Comparison of ENCODE assay signal across 16 cellular contexts in the genomic region with DNA sequence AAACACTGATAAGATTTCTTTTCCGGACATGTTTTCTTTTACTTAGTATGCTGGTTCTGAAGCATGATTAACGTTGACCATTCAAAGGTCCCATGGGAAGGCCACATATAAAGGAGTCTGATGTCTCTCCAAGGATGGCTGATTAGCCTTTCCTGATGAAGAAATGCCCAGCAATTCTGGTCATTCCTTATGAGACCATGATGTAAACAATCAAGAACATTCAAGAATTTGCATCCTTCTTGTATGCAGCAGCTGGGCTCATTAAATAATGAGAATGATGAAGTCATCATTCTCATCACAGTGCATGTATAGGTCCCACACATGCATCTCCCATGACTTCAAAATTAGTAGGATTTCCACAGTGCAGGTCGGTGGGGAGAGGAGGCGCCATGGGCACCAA.
DNase-seq lines count a peak whose midpoint lies in the region; ATAC-seq and TF ChIP-seq lines count a peak whose summit lies in the region.
"Had no signal": no experiment of that assay in that cellular context is flagged by ENCODE, and none has a peak within 500 bp of the region (broad histone marks: within the 10 kb centered on the region; RNA-seq: fewer than 3 reads in every experiment).

No MANE protein-coding gene starts in this region.

- no peak for TF ChIP-seq POLR2A in spleen (IDR thresholded peaks at IDR 0.05)

- no peak for TF ChIP-seq CTCF in HEK293 (tag by site-specific recombination; IDR thresholded peaks at IDR 0.05)
- TF ChIP-seq CTCF in WTC11 (IDR thresholded peaks at IDR 0.05) = no peak
- no peak for TF ChIP-seq CTCF in fibroblast of villous mesenchyme (IDR thresholded peaks at IDR 0.05; ENCODE audit: insufficient read depth, low read depth, low read length)
- TF ChIP-seq CTCF in spleen (IDR thresholded peaks at IDR 0.05 in 8 of 11, conservative IDR thresholded peaks at IDR 0.05 in 3 of 11) = no peak

- H3K4me3 ChIP-seq in HEK293 (ENCODE audit: low read depth, low read length) (no peak overlapping the region), fibroblast of villous mesenchyme (ENCODE audit: low read depth, low read length) (no peak overlapping the region), spleen (no peak overlapping the region)
- H3K4me3 ChIP-seq: GM12878 had no signal

- peak overlapping the region; percentile 91 for H3K27ac Mint-ChIP-seq in WTC11
- H3K27ac Mint-ChIP-seq: CD4-positive, alpha-beta memory T cell had no signal

- CTCF ChIA-PET in HEK293 (lab: Yijun Ruan, JAX) = no interaction called here
- CTCF ChIA-PET in WTC11 (lab: Charles Lee) = no interaction called here

- intact Hi-C loops in spleen (cut with DNase I; ENCODE audit: low total_unique reads) = no loop called here

- H3K27me3 ChIP-seq in spleen (replicated peaks in 1 of 7) = no peaks in the 10 kb centered on the region

- H3K36me3 ChIP-seq in HEK293 (ENCODE audit: control insufficient read depth in 2 of 2, insufficient read depth in 1 of 2, low read length in 2 of 2) (peaks cover 5 to 9% of the 10 kb centered on the region in 2 experiments; a peak in 2 of 3 replicates), spleen (peaks cover 0 to 19% (median 0%) of the 10 kb centered on the region in 6 donors)

- no peaks in the 10 kb centered on the region for H3K9me3 ChIP-seq in HEK293 (ENCODE audit: control insufficient read depth, insufficient read depth, low read depth, low read length)
- H3K9me3 ChIP-seq in spleen = no peaks in the 10 kb centered on the region

- H3K27ac ChIP-seq in HEK293 (ENCODE audit: extremely low read depth, low read depth, low read length) (no peak overlapping the region), spleen (no peak overlapping the region)

- whole genome bisulfite sequencing in spleen, 5 donors = 90 to 99% (median 96%) methylated on average over 4 of the region's 4 CpGs

- POLR2A ChIA-PET in HEK293 (lab: Yijun Ruan, JAX) (no interaction called here), WTC11 (lab: Charles Lee) (no interaction called here)

- H3K4me1 Mint-ChIP-seq in WTC11 = peaks cover 84% of the 10 kb centered on the region

- peaks cover 45% of the 10 kb centered on the region for H3K36me3 Mint-ChIP-seq in WTC11

- H3K4me3 Mint-ChIP-seq in WTC11 = no peak overlapping the region
- H3K4me3 Mint-ChIP-seq: CD4-positive, alpha-beta memory T cell; H9 had no signal

- ATAC-seq in WTC11 = no peak
- ATAC-seq: GM12878 had no signal

- peaks cover 13% of the 10 kb centered on the region for H3K9me3 Mint-ChIP-seq in WTC11
- H3K9me3 Mint-ChIP-seq: H9 had no signal

- H3K4me1 ChIP-seq in HEK293 (ENCODE audit: control insufficient read depth, insufficient read depth, low read length) (peaks cover 12% of the 10 kb centered on the region; the same call in 1 of the 2 replicates), spleen (peaks cover 0 to 9% (median 2%) of the 10 kb centered on the region in 6 donors)

- no peak for DNase-seq in WTC11 (ENCODE audit: low spot score)
- DNase-seq in fibroblast of villous mesenchyme (ENCODE audit: low read depth) = peak; percentile 56
- DNase-seq in middle frontal gyrus (ENCODE audit: extremely low spot score, low spot score) = no peak
- no peak for DNase-seq in spleen
- DNase-seq in NCI-H187 (lab: John Stamatoyannopoulos, UW) = no peak
- DNase-seq: C1 segment of cervical spinal cord; Calu3; CD4-positive, alpha-beta memory T cell; COR-L47; DMS53; DND-41; EL; GDM1; H9 had no signal

- H3K27me3 Mint-ChIP-seq in WTC11 (ENCODE audit: low read depth) = no peaks in the 10 kb centered on the region
- H3K27me3 Mint-ChIP-seq: CD4-positive, alpha-beta memory T cell had no signal

TF ChIP-seq in HEK293, 187 proteins besides CTCF, POLR2A, EP300 and RAD21:
- TF ChIP-seq, protein P1, sequence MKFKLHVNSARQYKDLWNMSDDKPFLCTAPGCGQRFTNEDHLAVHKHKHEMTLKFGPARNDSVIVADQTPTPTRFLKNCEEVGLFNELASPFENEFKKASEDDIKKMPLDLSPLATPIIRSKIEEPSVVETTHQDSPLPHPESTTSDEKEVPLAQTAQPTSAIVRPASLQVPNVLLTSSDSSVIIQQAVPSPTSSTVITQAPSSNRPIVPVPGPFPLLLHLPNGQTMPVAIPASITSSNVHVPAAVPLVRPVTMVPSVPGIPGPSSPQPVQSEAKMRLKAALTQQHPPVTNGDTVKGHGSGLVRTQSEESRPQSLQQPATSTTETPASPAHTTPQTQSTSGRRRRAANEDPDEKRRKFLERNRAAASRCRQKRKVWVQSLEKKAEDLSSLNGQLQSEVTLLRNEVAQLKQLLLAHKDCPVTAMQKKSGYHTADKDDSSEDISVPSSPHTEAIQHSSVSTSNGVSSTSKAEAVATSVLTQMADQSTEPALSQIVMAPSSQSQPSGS (tag by site-specific recombination; IDR thresholded peaks at IDR 0.05; ENCODE audit: low read depth) = peak; percentile 32; the same call in 1 of the 2 replicates
- TF ChIP-seq ZNF501 (tag by site-specific recombination; IDR thresholded peaks at IDR 0.05) (no peak), ZXDB (tag by site-specific recombination; IDR thresholded peaks at IDR 0.05) (no peak), ZNF48 (tag by site-specific recombination; IDR thresholded peaks at IDR 0.05) (no peak)

TF ChIP-seq in WTC11, 78 proteins besides CTCF, POLR2A, EP300 and RAD21:
- TF ChIP-seq, protein P2, sequence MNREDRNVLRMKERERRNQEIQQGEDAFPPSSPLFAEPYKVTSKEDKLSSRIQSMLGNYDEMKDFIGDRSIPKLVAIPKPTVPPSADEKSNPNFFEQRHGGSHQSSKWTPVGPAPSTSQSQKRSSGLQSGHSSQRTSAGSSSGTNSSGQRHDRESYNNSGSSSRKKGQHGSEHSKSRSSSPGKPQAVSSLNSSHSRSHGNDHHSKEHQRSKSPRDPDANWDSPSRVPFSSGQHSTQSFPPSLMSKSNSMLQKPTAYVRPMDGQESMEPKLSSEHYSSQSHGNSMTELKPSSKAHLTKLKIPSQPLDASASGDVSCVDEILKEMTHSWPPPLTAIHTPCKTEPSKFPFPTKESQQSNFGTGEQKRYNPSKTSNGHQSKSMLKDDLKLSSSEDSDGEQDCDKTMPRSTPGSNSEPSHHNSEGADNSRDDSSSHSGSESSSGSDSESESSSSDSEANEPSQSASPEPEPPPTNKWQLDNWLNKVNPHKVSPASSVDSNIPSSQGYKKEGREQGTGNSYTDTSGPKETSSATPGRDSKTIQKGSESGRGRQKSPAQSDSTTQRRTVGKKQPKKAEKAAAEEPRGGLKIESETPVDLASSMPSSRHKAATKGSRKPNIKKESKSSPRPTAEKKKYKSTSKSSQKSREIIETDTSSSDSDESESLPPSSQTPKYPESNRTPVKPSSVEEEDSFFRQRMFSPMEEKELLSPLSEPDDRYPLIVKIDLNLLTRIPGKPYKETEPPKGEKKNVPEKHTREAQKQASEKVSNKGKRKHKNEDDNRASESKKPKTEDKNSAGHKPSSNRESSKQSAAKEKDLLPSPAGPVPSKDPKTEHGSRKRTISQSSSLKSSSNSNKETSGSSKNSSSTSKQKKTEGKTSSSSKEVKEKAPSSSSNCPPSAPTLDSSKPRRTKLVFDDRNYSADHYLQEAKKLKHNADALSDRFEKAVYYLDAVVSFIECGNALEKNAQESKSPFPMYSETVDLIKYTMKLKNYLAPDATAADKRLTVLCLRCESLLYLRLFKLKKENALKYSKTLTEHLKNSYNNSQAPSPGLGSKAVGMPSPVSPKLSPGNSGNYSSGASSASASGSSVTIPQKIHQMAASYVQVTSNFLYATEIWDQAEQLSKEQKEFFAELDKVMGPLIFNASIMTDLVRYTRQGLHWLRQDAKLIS (CRISPR knock-in tag; IDR thresholded peaks at IDR 0.05; ENCODE audit: borderline replicate concordance) = no peak
- no peak for TF ChIP-seq RELA (CRISPR knock-in tag; IDR thresholded peaks at IDR 0.05; ENCODE audit: borderline replicate concordance)
- TF ChIP-seq RORB (CRISPR knock-in tag; IDR thresholded peaks at IDR 0.05) = no peak
- no peak for TF ChIP-seq ZNF219 (CRISPR knock-in tag; IDR thresholded peaks at IDR 0.05; ENCODE audit: borderline replicate concordance)
- TF ChIP-seq FOXJ3 (CRISPR knock-in tag; IDR thresholded peaks at IDR 0.05; ENCODE audit: borderline replicate concordance) = no peak
TF ChIP-seq in WTC11: peak in this region for 0.
